Comparison of ENCODE assay signal across 25 cellular contexts in genomic region chr22:49773531-49773930, GRCh38. TPM values are rescaled to one million over a fixed set of nuclear protein-coding genes. Genes with fewer than 3 reads are reported as not detected.
DNase-seq lines count a peak whose midpoint lies in the region; ATAC-seq, FAIRE-seq and TF ChIP-seq lines count a peak whose summit lies in the region.
"Had no signal": no experiment of that assay in that cellular context is flagged by ENCODE, and none has a peak within 500 bp of the region (broad histone marks: within the 10 kb centered on the region; RNA-seq: fewer than 3 reads in every experiment).

No MANE protein-coding gene starts in this region.

- no peak overlapping the region for H3K4me3 Mint-ChIP-seq in MCF 10A (ENCODE audit: unreplicated experiment)
- no peak overlapping the region for H3K4me3 Mint-ChIP-seq in activated T-cell treated with anti-CD3 and anti-CD28 coated beads, Interleukin-2, amount 50 U/mL, for 72 hours
- H3K4me3 Mint-ChIP-seq: CD4-positive, alpha-beta T cell; HFFc6 had no signal

- ATAC-seq in Panc1 (no peak), HG03520 (IDR thresholded peaks at IDR 0.05; ENCODE audit: unreplicated experiment) (no peak)
- no peak for ATAC-seq in activated T-cell treated with anti-CD3 and anti-CD28 coated beads, Interleukin-2, amount 50 U/mL, for 72 hours (replicated peaks in 1 of 2)
- ATAC-seq: SK-N-SH treated with all-trans-retinoic acid at 6 μM for 48 hours had no signal

- H3K27ac Mint-ChIP-seq in MCF 10A (ENCODE audit: low read depth, unreplicated experiment) = no peak overlapping the region
- H3K27ac Mint-ChIP-seq in activated T-cell treated with anti-CD3 and anti-CD28 coated beads, Interleukin-2, amount 50 U/mL, for 72 hours = no peak overlapping the region
- H3K27ac Mint-ChIP-seq: HFFc6 had no signal

- intact Hi-C loops in MCF 10A (cut with micrococcal nuclease) = no loop called here
- intact Hi-C loops in breast epithelium (cut with DNase I; ENCODE audit: low total_unique reads) = no loop called here
- intact Hi-C loops in Panc1 (cut with micrococcal nuclease; ENCODE audit: unreplicated experiment) = no loop called here
- intact Hi-C loops in kidney (cut with DNase I) = no loop called here

- H3K36me3 Mint-ChIP-seq in MCF 10A (ENCODE audit: insufficient read depth, unreplicated experiment) = peaks cover 56% of the 10 kb centered on the region
- H3K36me3 Mint-ChIP-seq in activated T-cell treated with anti-CD3 and anti-CD28 coated beads, Interleukin-2, amount 50 U/mL, for 72 hours (ENCODE audit: insufficient read depth in 2 of 2) = peaks cover 0 to 6% of the 10 kb centered on the region in 2 donors

- CTCF ChIA-PET in MCF 10A (lab: Yijun Ruan, JAX) = no interaction called here
- CTCF ChIA-PET in Panc1 (lab: Charles Lee) = no interaction called here

- no peak for TF ChIP-seq CTCF in MCF 10A (IDR thresholded peaks at IDR 0.05; ENCODE audit: unreplicated experiment)
- no peak for TF ChIP-seq CTCF in breast epithelium (IDR thresholded peaks at IDR 0.05)
- TF ChIP-seq CTCF in Panc1 (IDR thresholded peaks at IDR 0.05) = no peak
- no peak for TF ChIP-seq CTCF in kidney (IDR thresholded peaks at IDR 0.05; ENCODE audit: borderline replicate concordance, extremely low read depth, insufficient read depth)

- no peaks in the 10 kb centered on the region for H3K4me1 Mint-ChIP-seq in MCF 10A (ENCODE audit: insufficient read depth, unreplicated experiment)
- peaks cover 9% of the 10 kb centered on the region for H3K4me1 Mint-ChIP-seq in activated T-cell treated with anti-CD3 and anti-CD28 coated beads, Interleukin-2, amount 50 U/mL, for 72 hours (ENCODE audit: low read depth)

- no peaks in the 10 kb centered on the region for H3K9me3 Mint-ChIP-seq in MCF 10A (ENCODE audit: unreplicated experiment)
- H3K9me3 Mint-ChIP-seq in activated T-cell treated with anti-CD3 and anti-CD28 coated beads, Interleukin-2, amount 50 U/mL, for 72 hours = no peaks in the 10 kb centered on the region
- H3K9me3 Mint-ChIP-seq: CD4-positive, alpha-beta T cell; HFFc6; IgD-negative memory B cell had no signal

- no peaks in the 10 kb centered on the region for H3K4me1 ChIP-seq in breast epithelium
- peaks cover 7% of the 10 kb centered on the region; the same call in 1 of the 2 replicates for H3K4me1 ChIP-seq in HAP-1
- H3K4me1 ChIP-seq in Panc1 (ENCODE audit: control insufficient read depth, insufficient read depth, low read length) = no peaks in the 10 kb centered on the region
- H3K4me1 ChIP-seq in kidney (ENCODE audit: control insufficient read depth in 1 of 2, insufficient read depth in 1 of 2, low read depth in 1 of 2, low read length in 2 of 2) = no peaks in the 10 kb centered on the region

- H3K27me3 ChIP-seq in breast epithelium (no peaks in the 10 kb centered on the region), HAP-1 (ENCODE audit: low read depth) (no peaks in the 10 kb centered on the region), Panc1 (ENCODE audit: control insufficient read depth, insufficient read depth, low read length) (no peaks in the 10 kb centered on the region)

- no peaks in the 10 kb centered on the region for H3K27me3 Mint-ChIP-seq in MCF 10A (ENCODE audit: insufficient read depth, unreplicated experiment)
- no peaks in the 10 kb centered on the region for H3K27me3 Mint-ChIP-seq in activated T-cell treated with anti-CD3 and anti-CD28 coated beads, Interleukin-2, amount 50 U/mL, for 72 hours (ENCODE audit: low read depth)
- H3K27me3 Mint-ChIP-seq: CD4-positive, alpha-beta T cell; IgD-negative memory B cell had no signal

- in situ Hi-C loops in HAP-1 (cut with MboI; ENCODE audit: low sequenced_read_pairs) (no loop called here), Panc1 (cut with HindIII; ENCODE audit: low pct_unique_long_range_greater_than_20kb, low sequenced_read_pairs) (no loop called here)

- no peak overlapping the region for H3K27ac ChIP-seq in breast epithelium
- H3K27ac ChIP-seq in Panc1 (ENCODE audit: low read length) = no peak overlapping the region
- H3K27ac ChIP-seq in kidney (ENCODE audit: low read depth in 2 of 2, low read length in 2 of 2) = no peak overlapping the region
- H3K27ac ChIP-seq: GM23248 had no signal

- FAIRE-seq in kidney (lab: Jason Lieb, UNC) = no peak
- FAIRE-seq: GM12892 had no signal

- no peak overlapping the region for H3K4me3 ChIP-seq in breast epithelium
- H3K4me3 ChIP-seq in HAP-1 = no peak overlapping the region
- no peak overlapping the region for H3K4me3 ChIP-seq in Panc1 (ENCODE audit: low read depth in 2 of 2, low read length in 2 of 2)
- no peak overlapping the region for H3K4me3 ChIP-seq in kidney (ENCODE audit: low read length in 2 of 2)
- H3K4me3 ChIP-seq: GM23248 had no signal

- TF ChIP-seq POLR2A in breast epithelium (IDR thresholded peaks at IDR 0.05) = no peak

- no peak overlapping the region for H3K9ac ChIP-seq in kidney (ENCODE audit: low read length in 2 of 2)
- H3K9ac ChIP-seq: GM23248 had no signal

- DNase-seq in MCF 10A (ENCODE audit: unreplicated experiment) (no peak), breast epithelium (ENCODE audit: low spot score in 2 of 2) (no peak), HAP-1 (ENCODE audit: low spot score in 2 of 2) (peak; percentile 81 to 83), Panc1 (ENCODE audit: low read depth, low spot score) (no peak), kidney (peak; percentile 45), NCI-H345 treated with DMSO at 0.1 percent for 48 hours (lab: John Stamatoyannopoulos, UW; ENCODE audit: unreplicated experiment) (no peak)
- DNase-seq in activated T-cell treated with anti-CD3 and anti-CD28 coated beads, Interleukin-2, amount 50 U/mL, for 72 hours = no peak
- DNase-seq: 8988T; CD4-positive, alpha-beta T cell; DMS79; EL; GDM1; GM23248; HFFc6; NCI-H1092; NCI-H1417 treated with DMSO at 0.1 percent for 48 hours; NCI-H1694 treated with DMSO at 0.1 percent for 48 hours; NCI-H2081; NCI-H2227 treated with DMSO at 0.1 percent for 48 hours; NCI-H510A; NCI-H69 had no signal

- peaks cover 19% of the 10 kb centered on the region for H3K36me3 ChIP-seq in breast epithelium
- peaks cover 29% of the 10 kb centered on the region for H3K36me3 ChIP-seq in HAP-1 (replicated peaks)
- H3K36me3 ChIP-seq in Panc1 (ENCODE audit: control insufficient read depth, insufficient read depth, low read length) = peaks cover 4% of the 10 kb centered on the region; the same call in 1 of the 2 replicates
- peaks cover 16 to 38% of the 10 kb centered on the region in 2 donors for H3K36me3 ChIP-seq in kidney (ENCODE audit: control insufficient read depth in 1 of 2, insufficient read depth in 2 of 2, low read length in 2 of 2)

- no peaks in the 10 kb centered on the region for H3K9me3 ChIP-seq in breast epithelium
- no peaks in the 10 kb centered on the region for H3K9me3 ChIP-seq in HAP-1
- H3K9me3 ChIP-seq in Panc1 (ENCODE audit: control insufficient read depth, insufficient read depth, low read depth, low read length) = no peaks in the 10 kb centered on the region
- H3K9me3 ChIP-seq in kidney (ENCODE audit: control insufficient read depth in 1 of 2, low read length in 2 of 2) = no peaks in the 10 kb centered on the region

- BruUV-seq in MCF 10A (replicated peaks; lab: Mats Ljungman, UMichigan) (TSS peak; percentile 82), Panc1 (replicated peaks; lab: Mats Ljungman, UMichigan) (TSS peak; percentile 93)

- POLR2A ChIA-PET in MCF 10A (lab: Yijun Ruan, JAX) (no interaction called here), Panc1 (lab: Charles Lee) (no interaction called here)

RNA-seq across cellular contexts. Expression of gene BRD1, which starts 54.1 kb away (rescaled TPM):
- 40.7 and 48.1 TPM in 2 replicates for total RNA-seq in MCF 10A (2022)
- 10 to 100 TPM; 33.4 to 35.1 (median 34.1) TPM for total RNA-seq in breast epithelium
- total RNA-seq in Panc1 (2021; ENCODE audit: unreplicated experiment) = 24.0 TPM
- polyA plus RNA-seq in Panc1 (2012; ENCODE audit: insufficient read length) = 22.1 TPM
- 40.5 TPM for total RNA-seq in kidney
- polyA plus RNA-seq in kidney (ENCODE audit: insufficient read depth, low read depth, low replicate concordance) = 8.1 TPM
- 10 to 100 TPM; 42.3 to 43.4 TPM for total RNA-seq in activated T-cell treated with anti-CD3 and anti-CD28 coated beads, Interleukin-2, amount 50 U/mL, for 72 hours

Comparison
In these comparisons a context has a peak if more than half of its experiments do, and no peak if none do; other contexts are left out.
1. DNase-seq: peak in HAP-1 (2 of 2) and kidney (single experiment); none in MCF 10A (single experiment), breast epithelium (0 of 2), Panc1 (single experiment), activated T-cell treated with anti-CD3 and anti-CD28 coated beads, Interleukin-2, amount 50 U/mL, for 72 hours (0 of 2) and NCI-H345 treated with DMSO at 0.1 percent for 48 hours (single experiment).